Comparison of ENCODE assay signal across 23 cellular contexts in the genomic region with DNA sequence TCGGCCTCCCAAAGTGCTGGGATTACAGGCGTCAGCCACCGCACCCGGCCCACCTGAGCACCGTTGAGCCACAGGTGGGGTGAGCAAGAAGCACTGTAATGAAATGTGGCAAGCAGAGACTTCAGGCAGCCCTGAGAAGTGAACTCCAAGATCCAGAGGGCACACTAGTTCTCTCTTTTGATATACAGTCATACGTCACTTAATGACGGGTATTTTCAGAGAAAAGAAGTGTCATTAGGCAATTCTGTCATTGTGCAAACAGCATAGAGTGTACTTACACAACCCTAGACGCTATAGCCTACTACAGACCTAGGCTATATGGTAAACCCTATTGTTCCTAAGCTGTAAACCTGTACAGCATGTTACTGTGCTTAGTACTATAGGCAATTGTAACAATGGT. TPM values are rescaled to one million over a fixed set of nuclear protein-coding genes. Genes with fewer than 3 reads are reported as not detected.
DNase-seq lines count a peak whose midpoint lies in the region; ATAC-seq and TF ChIP-seq lines count a peak whose summit lies in the region.
"Had no signal": no experiment of that assay in that cellular context is flagged by ENCODE, and none has a peak within 500 bp of the region (broad histone marks: within the 10 kb centered on the region; RNA-seq: fewer than 3 reads in every experiment).

No MANE protein-coding gene starts in this region.

- no peak overlapping the region for H3K27ac ChIP-seq in suprapubic skin
- H3K27ac ChIP-seq: 22Rv1; BLaER1 treated with 17β-estradiol and CSF1 and Interleukin-3, amounts not matched to agents 10 nM and 100 nM; SJCRH30 had no signal

- no peaks in the 10 kb centered on the region for H3K4me1 ChIP-seq in suprapubic skin
- H3K4me1 ChIP-seq: SJCRH30 had no signal

- no peak for TF ChIP-seq CTCF in suprapubic skin (IDR thresholded peaks at IDR 0.05)

- no peaks in the 10 kb centered on the region for H3K36me3 ChIP-seq in suprapubic skin
- H3K36me3 ChIP-seq: SJCRH30 had no signal

- H3K4me3 ChIP-seq in suprapubic skin: no peak overlapping the region
- H3K4me3 ChIP-seq: BLaER1 treated with 17β-estradiol and CSF1 and Interleukin-3, amounts not matched to agents 10 nM and 100 nM; SJCRH30 had no signal

- no peak for TF ChIP-seq POLR2A in suprapubic skin (IDR thresholded peaks at IDR 0.05)

- H3K27me3 ChIP-seq in suprapubic skin: no peaks in the 10 kb centered on the region
- H3K27me3 ChIP-seq: BLaER1 treated with 17β-estradiol and CSF1 and Interleukin-3, amounts not matched to agents 10 nM and 100 nM; SJCRH30 had no signal

- DNase-seq in SKM-1 treated with dmso at 0.1 percent for 144 hours (lab: John Stamatoyannopoulos, UW; ENCODE audit: unreplicated experiment) (peak; percentile 38), SKM-1 (lab: John Stamatoyannopoulos, UW; ENCODE audit: unreplicated experiment) (no peak), NOMO-1 treated with DMSO at 0.1 percent for 48 hours (lab: John Stamatoyannopoulos, UW; ENCODE audit: unreplicated experiment) (peak; percentile 86), inferior parietal cortex (ENCODE audit: extremely low spot score) (no peak), kidney glomerular epithelial cell (lab: John Stamatoyannopoulos, UW) (no peak), suprapubic skin (ENCODE audit: low spot score in 2 of 2) (no peak), NCI-H345 treated with DMSO at 0.1 percent for 48 hours (lab: John Stamatoyannopoulos, UW; ENCODE audit: unreplicated experiment) (no peak)
- DNase-seq: ACHN; CD8-positive, alpha-beta memory T cell; DMS53; GDM1; KBM-7; NCI-H1417; NCI-H1694 treated with DMSO at 0.1 percent for 48 hours; NCI-H2081 treated with DMSO at 0.1 percent for 48 hours; NCI-H2171 treated with DMSO at 0.1 percent for 48 hours; NCI-H446; NCI-H526; SJCRH30 had no signal

- TF ChIP-seq EP300 in suprapubic skin (IDR thresholded peaks at IDR 0.05): no peak

- no peaks in the 10 kb centered on the region for H3K9me3 ChIP-seq in suprapubic skin
- H3K9me3 ChIP-seq: SJCRH30 had no signal

- over 99% methylated on average over 8 of the region's 8 CpGs for WGBS in suprapubic skin

- ATAC-seq in esophagus mucosa: peak; percentile 32
- ATAC-seq: Panc1 had no signal

RNA-seq across cellular contexts. Expression of a gene that starts 7.9 kb away (rescaled TPM):
- total RNA-seq in esophagus mucosa (5.7 TPM), suprapubic skin (10 to 100 TPM in 3 of 4 donors, 1 to 10 TPM in 1; 8.2 to 43.1 (median 33.1) TPM)

Comparison
In these comparisons a context has a peak if more than half of its experiments do, and no peak if none do; other contexts are left out.
1. DNase-seq: peak in SKM-1 treated with dmso at 0.1 percent for 144 hours (single experiment) and NOMO-1 treated with DMSO at 0.1 percent for 48 hours (single experiment); none in SKM-1 (single experiment), inferior parietal cortex (single experiment), kidney glomerular epithelial cell (single experiment), suprapubic skin (0 of 2) and NCI-H345 treated with DMSO at 0.1 percent for 48 hours (single experiment).